ENCODE assay signal across 1 cellular context in the genomic region with DNA sequence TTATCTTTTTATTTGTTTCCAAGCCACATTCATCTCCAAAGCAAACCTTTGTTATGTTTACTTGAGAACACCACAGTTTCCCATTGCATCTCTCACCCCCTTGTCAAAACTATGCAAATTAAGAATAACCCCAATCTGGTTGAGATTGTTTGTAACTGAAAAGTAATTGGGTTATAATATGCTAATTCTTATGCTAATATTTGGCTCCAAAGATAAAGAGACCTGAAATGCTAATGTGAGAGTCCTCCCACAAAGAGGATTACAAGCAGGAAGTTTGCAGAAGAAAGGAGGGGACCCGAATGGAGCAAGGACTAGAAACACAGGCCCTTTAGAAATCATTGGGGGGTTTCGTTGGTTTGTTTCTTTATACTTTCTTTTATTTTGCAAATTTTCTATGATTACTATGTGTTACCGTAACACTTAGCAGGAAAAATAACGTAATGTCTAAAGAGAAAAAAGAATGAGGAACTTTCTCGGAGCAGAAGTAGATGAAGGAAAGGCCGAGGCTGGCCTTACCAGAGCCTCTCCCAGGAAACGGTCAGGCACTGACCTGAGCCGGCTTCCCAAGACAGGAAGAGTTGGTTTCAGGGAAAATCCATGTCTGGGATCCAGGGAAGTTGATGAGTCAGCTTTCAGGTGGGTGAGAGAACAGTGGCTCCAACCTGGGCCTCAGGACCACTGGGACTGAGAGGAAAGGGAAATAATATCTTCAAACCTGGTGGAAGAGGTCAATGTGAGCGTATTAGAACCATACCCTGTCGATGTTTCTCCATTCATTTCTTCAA.
TF ChIP-seq lines count a peak whose summit lies in the region.

No MANE protein-coding gene starts in this region.

TF ChIP-seq in IMR-90, 13 proteins besides CTCF, POLR2A, EP300 and RAD21:
- 0 out of 2 replicates have a peak, but pooled peaks have one; percentile 37 for TF ChIP-seq MAFK (IDR thresholded peaks at IDR 0.05; ENCODE audit: low read depth, low read length)
- TF ChIP-seq, protein P1, sequence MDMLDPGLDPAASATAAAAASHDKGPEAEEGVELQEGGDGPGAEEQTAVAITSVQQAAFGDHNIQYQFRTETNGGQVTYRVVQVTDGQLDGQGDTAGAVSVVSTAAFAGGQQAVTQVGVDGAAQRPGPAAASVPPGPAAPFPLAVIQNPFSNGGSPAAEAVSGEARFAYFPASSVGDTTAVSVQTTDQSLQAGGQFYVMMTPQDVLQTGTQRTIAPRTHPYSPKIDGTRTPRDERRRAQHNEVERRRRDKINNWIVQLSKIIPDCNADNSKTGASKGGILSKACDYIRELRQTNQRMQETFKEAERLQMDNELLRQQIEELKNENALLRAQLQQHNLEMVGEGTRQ (IDR thresholded peaks at IDR 0.05; ENCODE audit: low read depth, low read length), result no peak
